8 cellular contexts compared by ENCODE assay signal in genomic region chr17:37642706-37643105, GRCh38. TPM values are rescaled to one million over a fixed set of nuclear protein-coding genes. Genes with fewer than 3 reads are reported as not detected.
A peak's percentile ranks its signal among the peaks of the same experiment; 100 is the strongest.
DNase-seq lines count a peak whose midpoint lies in the region; ATAC-seq and TF ChIP-seq lines count a peak whose summit lies in the region.

No MANE protein-coding gene starts in this region.

- H3K4me3 ChIP-seq in SK-N-SH (ENCODE audit: low read depth in 2 of 2, low read length in 1 of 2) = peak overlapping the region; percentile 77 to 80

- H3K27ac Mint-ChIP-seq in activated naive CD4-positive, alpha-beta T cell treated with anti-CD3 and anti-CD28 coated beads, Interleukin-2, amount 10 ng/mL, durations not matched to agents 7 days and 5 days = peak overlapping the region; percentile 80
- peak overlapping the region; percentile 94 to 96 (median 95) for H3K27ac Mint-ChIP-seq in nephron

- peaks cover 0 to 5% of the 10 kb centered on the region in 2 experiments; a peak in 3 of 4 replicates for H3K4me1 ChIP-seq in SK-N-SH (ENCODE audit: control insufficient read depth in 1 of 2, insufficient read depth in 2 of 2, low read depth in 1 of 2, low read length in 1 of 2)

- peaks cover 13 to 28% of the 10 kb centered on the region in 2 experiments for H3K36me3 ChIP-seq in SK-N-SH (replicated peaks in 1 of 2; ENCODE audit: control insufficient read depth in 1 of 2, insufficient read depth in 2 of 2, low read length in 1 of 2)

- H3K9ac ChIP-seq in SK-N-SH = peak overlapping the region; percentile 92

- no peak for TF ChIP-seq RAD21 in SK-N-SH (IDR thresholded peaks at IDR 0.05; ENCODE audit: low read length)

- TF ChIP-seq EP300 in SK-N-SH (IDR thresholded peaks at IDR 0.05; ENCODE audit: borderline replicate concordance in 1 of 2, low read depth in 1 of 2, low read length in 1 of 2) = no peak

- no peaks in the 10 kb centered on the region for H3K9me2 ChIP-seq in SK-N-SH

- H3K4me1 Mint-ChIP-seq in activated naive CD4-positive, alpha-beta T cell treated with anti-CD3 and anti-CD28 coated beads, Interleukin-2, amount 10 ng/mL, durations not matched to agents 7 days and 5 days = peaks cover 40% of the 10 kb centered on the region
- H3K4me1 Mint-ChIP-seq in nephron = peaks cover 25% of the 10 kb centered on the region

- peak overlapping the region; percentile 98 for H2AFZ ChIP-seq in SK-N-SH (ENCODE audit: low read depth)

- no peaks in the 10 kb centered on the region for H3K9me3 Mint-ChIP-seq in activated naive CD4-positive, alpha-beta T cell treated with anti-CD3 and anti-CD28 coated beads, Interleukin-2, amount 10 ng/mL, durations not matched to agents 7 days and 5 days
- H3K9me3 Mint-ChIP-seq in nephron = no peaks in the 10 kb centered on the region

- peaks cover 26% of the 10 kb centered on the region for H3K36me3 Mint-ChIP-seq in activated naive CD4-positive, alpha-beta T cell treated with anti-CD3 and anti-CD28 coated beads, Interleukin-2, amount 10 ng/mL, durations not matched to agents 7 days and 5 days
- peaks cover 35% of the 10 kb centered on the region for H3K36me3 Mint-ChIP-seq in nephron (ENCODE audit: low read depth)

- peak overlapping the region; percentile 75 to 81 for H3K27ac ChIP-seq in SK-N-SH (ENCODE audit: low read depth in 2 of 2, low read length in 1 of 2)

- CTCF ChIA-PET in activated naive CD4-positive, alpha-beta T cell treated with anti-CD3 and anti-CD28 coated beads, Interleukin-2, amount 10 ng/mL, durations not matched to agents 7 days and 5 days (lab: Charles Lee) = interaction anchor here (0.8 to 1.6 kb wide), 3 partner anchors 34 to 173 kb away, joined by 3 read pairs; partner anchors contain the start of gene SYNRG
- CTCF ChIA-PET in SK-N-SH (lab: Yijun Ruan, JAX) = interaction anchor here (1.3 kb wide), 1 partner anchor 115 kb away, joined by 5 read pairs; no protein-coding TSS in a partner anchor

- POLR2A ChIA-PET in SK-N-SH (lab: Yijun Ruan, JAX) = interaction anchor here (1.9 kb wide), 1 partner anchor 34 kb away, joined by 6 read pairs; the partner anchor contains the start of gene SYNRG

- H3K79me2 ChIP-seq in SK-N-SH (ENCODE audit: insufficient read depth) = peaks cover 55% of the 10 kb centered on the region

- peaks cover 4% of the 10 kb centered on the region for H3F3A ChIP-seq in SK-N-SH (replicated peaks; ENCODE audit: insufficient read depth)

- WGBS in SK-N-SH (ENCODE audit: low lambda C conversion rate) = under 1% methylated on average over 8 of the region's 8 CpGs

- peak overlapping the region; percentile 75 for H3K4me2 ChIP-seq in SK-N-SH

- DNase-seq in activated naive CD4-positive, alpha-beta T cell treated with anti-CD3 and anti-CD28 coated beads, Interleukin-2, amount 10 ng/mL, durations not matched to agents 7 days and 5 days = no peak
- no peak for DNase-seq in activated naive CD4-positive, alpha-beta T cell treated with anti-CD3 and anti-CD28 coated beads, Interleukin-2, amount 50 U/mL, for 16 hours
- peak; percentile 19 for DNase-seq in SK-N-SH
- DNase-seq in NCI-H1092 (lab: John Stamatoyannopoulos, UW) = no peak
- no peak for DNase-seq in activated CD4-positive, CD25-positive, alpha-beta regulatory T cell treated with anti-CD3 and anti-CD28 coated beads, Interleukin-2, amount 50 U/mL, for 72 hours

- peak; percentile 73 for ATAC-seq in esophagus mucosa
- no peak for ATAC-seq in GM21529 (IDR thresholded peaks at IDR 0.05; ENCODE audit: unreplicated experiment)

- peaks cover 45% of the 10 kb centered on the region for H3K27me3 Mint-ChIP-seq in activated naive CD4-positive, alpha-beta T cell treated with anti-CD3 and anti-CD28 coated beads, Interleukin-2, amount 10 ng/mL, durations not matched to agents 7 days and 5 days
- H3K27me3 Mint-ChIP-seq in nephron (ENCODE audit: low read depth) = peaks cover 37% of the 10 kb centered on the region

- H4K20me1 ChIP-seq in SK-N-SH (ENCODE audit: insufficient read depth) = no peaks in the 10 kb centered on the region

- H3K27me3 ChIP-seq in SK-N-SH (ENCODE audit: insufficient read depth) = no peaks in the 10 kb centered on the region

- H3K9me3 ChIP-seq in SK-N-SH = no peaks in the 10 kb centered on the region

- peak overlapping the region; percentile 84 for H3K4me3 Mint-ChIP-seq in activated naive CD4-positive, alpha-beta T cell treated with anti-CD3 and anti-CD28 coated beads, Interleukin-2, amount 10 ng/mL, durations not matched to agents 7 days and 5 days
- peak overlapping the region; percentile 90 to 96 (median 95) for H3K4me3 Mint-ChIP-seq in nephron

- TF ChIP-seq CTCF in SK-N-SH (IDR thresholded peaks at IDR 0.05) (no peak), nephron (IDR thresholded peaks at IDR 0.05; ENCODE audit: unreplicated experiment in 3 of 3) (no peak)

TF ChIP-seq in SK-N-SH, 30 proteins besides CTCF, POLR2A, EP300 and RAD21:
- TF ChIP-seq RFX5 (IDR thresholded peaks at IDR 0.05; ENCODE audit: low read length) (no peak), MXI1 (IDR thresholded peaks at IDR 0.05; ENCODE audit: low read depth, low read length) (peak; percentile 22; the same call in 1 of the 2 replicates)

RNA-seq across cellular contexts. Expression of gene DDX52, which starts 0.5 kb away (rescaled TPM):
- 7.3 and 9.5 TPM in 2 replicates for polyA plus RNA-seq in SK-N-SH (2012; rRNA removed)
- polyA plus RNA-seq in SK-N-SH (2012; cell fraction: cytosol; rRNA removed) = 7.8 and 9.5 TPM in 2 replicates
- polyA plus RNA-seq in SK-N-SH (2012; cell fraction: nucleus; rRNA removed) = 8.8 and 20.1 TPM in 2 replicates
- 20.6 TPM for total RNA-seq in esophagus mucosa

RNA-seq across cellular contexts. Expression of gene SYNRG, which starts 33.5 kb away (rescaled TPM):
- polyA plus RNA-seq in SK-N-SH (2012; rRNA removed) = 8.9 and 12.0 TPM in 2 replicates
- polyA plus RNA-seq in SK-N-SH (2012; cell fraction: cytosol; rRNA removed) = 10.0 and 10.2 TPM in 2 replicates
- polyA plus RNA-seq in SK-N-SH (2012; cell fraction: nucleus; rRNA removed) = 15.1 and 22.2 TPM in 2 replicates
- 22.3 TPM for total RNA-seq in esophagus mucosa
